In the genomic region with DNA sequence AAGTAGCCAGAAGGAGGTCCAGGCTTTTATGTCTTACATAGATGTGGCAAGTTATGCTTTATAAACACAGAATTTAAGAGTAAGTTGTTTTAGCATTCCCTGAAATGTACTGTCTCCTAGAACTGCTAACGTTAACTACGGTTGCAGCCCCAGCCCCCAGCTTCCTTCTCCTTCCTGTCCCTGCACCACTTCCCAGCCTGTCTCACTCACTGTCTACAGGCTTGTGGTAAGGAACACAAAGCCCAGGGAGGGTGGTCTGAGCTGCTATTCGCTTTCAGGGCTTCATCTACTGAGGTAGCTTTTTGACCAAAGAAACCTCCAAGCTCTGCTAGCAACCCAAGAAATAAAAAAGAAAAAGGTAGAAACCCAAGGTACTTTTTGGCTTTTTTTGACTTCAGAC, we compare ENCODE assay signal across 21 cellular contexts. TPM values are rescaled to one million over a fixed set of nuclear protein-coding genes. Genes with fewer than 3 reads are reported as not detected.
A peak's percentile ranks its signal among the peaks of the same experiment; 100 is the strongest.
DNase-seq lines count a peak whose midpoint lies in the region; ATAC-seq and TF ChIP-seq lines count a peak whose summit lies in the region.
"Had no signal": no experiment of that assay in that cellular context is flagged by ENCODE, and none has a peak within 500 bp of the region (broad histone marks: within the 10 kb centered on the region; RNA-seq: fewer than 3 reads in every experiment).

No MANE protein-coding gene starts in this region.

- H3K27me3 Mint-ChIP-seq in WTC11 (ENCODE audit: low read depth) (no peaks in the 10 kb centered on the region), progenitor cell of endocrine pancreas (peaks cover 10% of the 10 kb centered on the region)

- H3K4me3 Mint-ChIP-seq in WTC11 = no peak overlapping the region
- H3K4me3 Mint-ChIP-seq in progenitor cell of endocrine pancreas (ENCODE audit: low read depth) = no peak overlapping the region
- H3K4me3 Mint-ChIP-seq: CD4-positive, CD25-positive, alpha-beta regulatory T cell; CD8-positive, alpha-beta memory T cell; HFFc6 had no signal

- DNase-seq in GDM1 (lab: John Stamatoyannopoulos, UW) (peak; percentile 78), Kasumi-1 (lab: John Stamatoyannopoulos, UW) (peak; percentile 70 to 88), WTC11 (ENCODE audit: low spot score) (no peak), progenitor cell of endocrine pancreas (ENCODE audit: low spot score, unreplicated experiment) (no peak), left lobe of liver (ENCODE audit: low spot score) (no peak), foreskin keratinocyte (no peak), DMS153 (lab: John Stamatoyannopoulos, UW) (no peak)
- DNase-seq: C1 segment of cervical spinal cord; CD4-positive, CD25-positive, alpha-beta regulatory T cell; CD8-positive, alpha-beta memory T cell; COR-L47; DMS 273 treated with DMSO at 0.1 percent for 48 hours; GM23248; H7; HFFc6 had no signal

- H3K27ac Mint-ChIP-seq in WTC11 = no peak overlapping the region
- H3K27ac Mint-ChIP-seq in progenitor cell of endocrine pancreas = no peak overlapping the region
- H3K27ac Mint-ChIP-seq: CD4-positive, CD25-positive, alpha-beta regulatory T cell; CD8-positive, alpha-beta memory T cell; HFFc6 had no signal

- H3K4me1 Mint-ChIP-seq in WTC11 (peaks cover 8% of the 10 kb centered on the region; the same call in 1 of the 2 replicates), progenitor cell of endocrine pancreas (ENCODE audit: low read depth) (no peaks in the 10 kb centered on the region)
- H3K4me1 Mint-ChIP-seq: CD4-positive, CD25-positive, alpha-beta regulatory T cell; CD8-positive, alpha-beta memory T cell had no signal

- POLR2A ChIA-PET in WTC11 (lab: Charles Lee) = no interaction called here

- no peak for TF ChIP-seq CTCF in WTC11 (IDR thresholded peaks at IDR 0.05)
- no peak for TF ChIP-seq CTCF in progenitor cell of endocrine pancreas (IDR thresholded peaks at IDR 0.05; ENCODE audit: unreplicated experiment)
- no peak for TF ChIP-seq CTCF in foreskin keratinocyte (conservative IDR thresholded peaks at IDR 0.05)

- H3K9me3 Mint-ChIP-seq in WTC11 = no peaks in the 10 kb centered on the region
- no peaks in the 10 kb centered on the region for H3K9me3 Mint-ChIP-seq in progenitor cell of endocrine pancreas (ENCODE audit: low read depth)

- CTCF ChIA-PET in WTC11 (lab: Charles Lee) = interaction anchor here (1.0 to 1.6 kb wide), 7 partner anchors 25 to 461 kb away, joined by 3 to 5 read pairs (median 3); a partner anchor contains a TSS

- peak; percentile 65 for ATAC-seq in WTC11
- ATAC-seq in left lobe of liver = no peak
- no peak for ATAC-seq in foreskin keratinocyte
- ATAC-seq: A549, HCT116, K562 had no signal

- H3K4me1 ChIP-seq in foreskin keratinocyte = no peaks in the 10 kb centered on the region
- H3K4me1 ChIP-seq: A549 had no signal

- H3K36me3 Mint-ChIP-seq in WTC11 (no peaks in the 10 kb centered on the region), progenitor cell of endocrine pancreas (ENCODE audit: insufficient read depth) (no peaks in the 10 kb centered on the region)
- H3K36me3 Mint-ChIP-seq: CD4-positive, CD25-positive, alpha-beta regulatory T cell; CD8-positive, alpha-beta memory T cell had no signal

- H3K27ac ChIP-seq in foreskin keratinocyte = no peak overlapping the region
- H3K27ac ChIP-seq: A549, GM23248, HL-60 had no signal

- H3K27me3 ChIP-seq in foreskin keratinocyte = no peaks in the 10 kb centered on the region

TF ChIP-seq in WTC11, 78 proteins besides CTCF, POLR2A, EP300 and RAD21:
- TF ChIP-seq, protein P1, sequence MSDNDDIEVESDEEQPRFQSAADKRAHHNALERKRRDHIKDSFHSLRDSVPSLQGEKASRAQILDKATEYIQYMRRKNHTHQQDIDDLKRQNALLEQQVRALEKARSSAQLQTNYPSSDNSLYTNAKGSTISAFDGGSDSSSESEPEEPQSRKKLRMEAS (CRISPR knock-in tag; IDR thresholded peaks at IDR 0.05) = no peak
- TF ChIP-seq, protein P2, sequence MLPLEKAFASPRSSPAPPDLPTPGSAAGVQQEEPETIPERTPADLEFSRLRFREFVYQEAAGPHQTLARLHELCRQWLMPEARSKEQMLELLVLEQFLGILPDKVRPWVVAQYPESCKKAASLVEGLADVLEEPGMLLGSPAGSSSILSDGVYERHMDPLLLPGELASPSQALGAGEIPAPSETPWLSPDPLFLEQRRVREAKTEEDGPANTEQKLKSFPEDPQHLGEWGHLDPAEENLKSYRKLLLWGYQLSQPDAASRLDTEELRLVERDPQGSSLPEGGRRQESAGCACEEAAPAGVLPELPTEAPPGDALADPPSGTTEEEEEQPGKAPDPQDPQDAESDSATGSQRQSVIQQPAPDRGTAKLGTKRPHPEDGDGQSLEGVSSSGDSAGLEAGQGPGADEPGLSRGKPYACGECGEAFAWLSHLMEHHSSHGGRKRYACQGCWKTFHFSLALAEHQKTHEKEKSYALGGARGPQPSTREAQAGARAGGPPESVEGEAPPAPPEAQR (CRISPR knock-in tag; IDR thresholded peaks at IDR 0.05) = no peak
- TF ChIP-seq GTF2I (CRISPR knock-in tag; conservative IDR thresholded peaks at IDR 0.05) (no peak), SMAD3 (CRISPR knock-in tag; IDR thresholded peaks at IDR 0.05; ENCODE audit: borderline replicate concordance) (no peak), SOX15 (CRISPR knock-in tag; IDR thresholded peaks at IDR 0.05) (no peak), JUN (CRISPR knock-in tag; IDR thresholded peaks at IDR 0.05) (no peak), PRRX2 (CRISPR knock-in tag; IDR thresholded peaks at IDR 0.05) (no peak), NFATC4 (CRISPR knock-in tag; IDR thresholded peaks at IDR 0.05) (no peak), TEAD4 (CRISPR knock-in tag; IDR thresholded peaks at IDR 0.05) (no peak), ATF1 (CRISPR knock-in tag; IDR thresholded peaks at IDR 0.05) (no peak)
- TF ChIP-seq, protein P3, sequence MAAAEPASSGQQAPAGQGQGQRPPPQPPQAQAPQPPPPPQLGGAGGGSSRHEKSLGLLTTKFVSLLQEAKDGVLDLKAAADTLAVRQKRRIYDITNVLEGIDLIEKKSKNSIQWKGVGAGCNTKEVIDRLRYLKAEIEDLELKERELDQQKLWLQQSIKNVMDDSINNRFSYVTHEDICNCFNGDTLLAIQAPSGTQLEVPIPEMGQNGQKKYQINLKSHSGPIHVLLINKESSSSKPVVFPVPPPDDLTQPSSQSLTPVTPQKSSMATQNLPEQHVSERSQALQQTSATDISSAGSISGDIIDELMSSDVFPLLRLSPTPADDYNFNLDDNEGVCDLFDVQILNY (CRISPR knock-in tag; IDR thresholded peaks at IDR 0.05) = no peak
- TF ChIP-seq, protein P4, sequence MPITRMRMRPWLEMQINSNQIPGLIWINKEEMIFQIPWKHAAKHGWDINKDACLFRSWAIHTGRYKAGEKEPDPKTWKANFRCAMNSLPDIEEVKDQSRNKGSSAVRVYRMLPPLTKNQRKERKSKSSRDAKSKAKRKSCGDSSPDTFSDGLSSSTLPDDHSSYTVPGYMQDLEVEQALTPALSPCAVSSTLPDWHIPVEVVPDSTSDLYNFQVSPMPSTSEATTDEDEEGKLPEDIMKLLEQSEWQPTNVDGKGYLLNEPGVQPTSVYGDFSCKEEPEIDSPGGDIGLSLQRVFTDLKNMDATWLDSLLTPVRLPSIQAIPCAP (CRISPR knock-in tag; IDR thresholded peaks at IDR 0.05) = no peak
- TF ChIP-seq, protein P5, sequence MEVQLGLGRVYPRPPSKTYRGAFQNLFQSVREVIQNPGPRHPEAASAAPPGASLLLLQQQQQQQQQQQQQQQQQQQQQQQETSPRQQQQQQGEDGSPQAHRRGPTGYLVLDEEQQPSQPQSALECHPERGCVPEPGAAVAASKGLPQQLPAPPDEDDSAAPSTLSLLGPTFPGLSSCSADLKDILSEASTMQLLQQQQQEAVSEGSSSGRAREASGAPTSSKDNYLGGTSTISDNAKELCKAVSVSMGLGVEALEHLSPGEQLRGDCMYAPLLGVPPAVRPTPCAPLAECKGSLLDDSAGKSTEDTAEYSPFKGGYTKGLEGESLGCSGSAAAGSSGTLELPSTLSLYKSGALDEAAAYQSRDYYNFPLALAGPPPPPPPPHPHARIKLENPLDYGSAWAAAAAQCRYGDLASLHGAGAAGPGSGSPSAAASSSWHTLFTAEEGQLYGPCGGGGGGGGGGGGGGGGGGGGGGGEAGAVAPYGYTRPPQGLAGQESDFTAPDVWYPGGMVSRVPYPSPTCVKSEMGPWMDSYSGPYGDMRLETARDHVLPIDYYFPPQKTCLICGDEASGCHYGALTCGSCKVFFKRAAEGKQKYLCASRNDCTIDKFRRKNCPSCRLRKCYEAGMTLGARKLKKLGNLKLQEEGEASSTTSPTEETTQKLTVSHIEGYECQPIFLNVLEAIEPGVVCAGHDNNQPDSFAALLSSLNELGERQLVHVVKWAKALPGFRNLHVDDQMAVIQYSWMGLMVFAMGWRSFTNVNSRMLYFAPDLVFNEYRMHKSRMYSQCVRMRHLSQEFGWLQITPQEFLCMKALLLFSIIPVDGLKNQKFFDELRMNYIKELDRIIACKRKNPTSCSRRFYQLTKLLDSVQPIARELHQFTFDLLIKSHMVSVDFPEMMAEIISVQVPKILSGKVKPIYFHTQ (CRISPR knock-in tag; IDR thresholded peaks at IDR 0.05) = no peak
TF ChIP-seq in WTC11: peak in this region for 0.

RNA-seq across cellular contexts. Expression of a gene that starts 35.9 kb away (rescaled TPM):
- total RNA-seq in WTC11 (2021) (0.74 to 1.1 TPM (median 0.98 TPM) in 3 replicates), progenitor cell of endocrine pancreas (11.5 and 12.6 TPM in 2 replicates), left lobe of liver (0.05 TPM), foreskin keratinocyte (not detected in 2 replicates)
- polyA plus RNA-seq in foreskin keratinocyte = not detected in 2 replicates
- total RNA-seq: CD4-positive, CD25-positive, alpha-beta regulatory T cell; CD8-positive, alpha-beta memory T cell; GM23248; HFFc6; HT1080 had no signal
- polyA plus RNA-seq: AG04450; CD4-positive, CD25-positive, alpha-beta regulatory T cell; CD8-positive, alpha-beta memory T cell; GM23248 had no signal

Comparison
In these comparisons a context has a peak if more than half of its experiments do, and no peak if none do; other contexts are left out.
1. DNase-seq: peak in GDM1 (single experiment) and Kasumi-1 (2 of 2); none in WTC11 (single experiment), progenitor cell of endocrine pancreas (single experiment), left lobe of liver (single experiment), foreskin keratinocyte (0 of 2) and DMS153 (single experiment).